ENCODE assay signal across 25 cellular contexts in genomic region chr2:113178069-113178468, GRCh38. TPM values are rescaled to one million over a fixed set of nuclear protein-coding genes. Genes with fewer than 3 reads are reported as not detected.
DNase-seq lines count a peak whose midpoint lies in the region; ATAC-seq and TF ChIP-seq lines count a peak whose summit lies in the region.
"Had no signal": no experiment of that assay in that cellular context is flagged by ENCODE, and none has a peak within 500 bp of the region (broad histone marks: within the 10 kb centered on the region; RNA-seq: fewer than 3 reads in every experiment).

No MANE protein-coding gene starts in this region.

- POLR2A ChIA-PET in CD4-positive, alpha-beta T cell (lab: Charles Lee), result no interaction called here

- CTCF ChIA-PET in CD4-positive, alpha-beta T cell (lab: Charles Lee), result no interaction called here

- intact Hi-C loops in CD4-positive, alpha-beta T cell (cut with DNase I, micrococcal nuclease), result loop anchor here in 1 of 2 experiments (2.0 kb wide), 1 partner anchor 17 kb away; no protein-coding TSS in a partner anchor
- intact Hi-C loops in activated T-helper 2 cell treated with anti-CD3 and anti-CD28 coated beads, Interferon-gamma antibody, Interleukin-2, Interleukin-4, amounts not matched to agents 10 μg/mL and 5 μg/mL and 100 μg/mL, durations not matched to agents 14 hours and 24 hours and 36 hours (cut with micrococcal nuclease), result loop anchor here (10.0 kb wide), 1 partner anchor 193 kb away; no protein-coding TSS in a partner anchor
- intact Hi-C loops in natural killer cell (cut with micrococcal nuclease), result loop anchor here (5.0 to 10.0 kb wide), 2 partner anchors 546 to 717 kb away; partner anchors contain the start of gene ACTR3

- H3K27ac ChIP-seq in CD4-positive, alpha-beta T cell (ENCODE audit: low read depth, low read length), result peak overlapping the region; percentile 47
- H3K27ac ChIP-seq: heart right ventricle, prostate gland had no signal

- no peaks in the 10 kb centered on the region for H3K27me3 Mint-ChIP-seq in T-helper 2 cell treated with Interferon-gamma antibody and Interleukin-4, amounts not matched to agents 5 μg/mL and 100 μg/mL, for 36 hours (ENCODE audit: low read depth)
- peaks cover 5% of the 10 kb centered on the region for H3K27me3 Mint-ChIP-seq in CD4-positive, alpha-beta T cell
- H3K27me3 Mint-ChIP-seq in activated T-helper 2 cell treated with anti-CD3 and anti-CD28 coated beads, Interferon-gamma antibody, Interleukin-2, Interleukin-4, amounts not matched to agents 10 μg/mL and 5 μg/mL and 100 μg/mL, durations not matched to agents 14 hours and 24 hours and 36 hours (ENCODE audit: low read depth), result no peaks in the 10 kb centered on the region
- no peaks in the 10 kb centered on the region for H3K27me3 Mint-ChIP-seq in natural killer cell (ENCODE audit: low read depth in 2 of 2)

- no peaks in the 10 kb centered on the region for H3K27me3 ChIP-seq in CD4-positive, alpha-beta T cell (ENCODE audit: control insufficient read depth, insufficient read depth, low read length)
- H3K27me3 ChIP-seq: BE2C had no signal

- no peak for ATAC-seq in CD4-positive, alpha-beta T cell (ENCODE audit: poor library complexity)
- ATAC-seq in natural killer cell, result no peak
- ATAC-seq: heart right ventricle had no signal

- H3K27ac Mint-ChIP-seq in T-helper 2 cell treated with Interferon-gamma antibody and Interleukin-4, amounts not matched to agents 5 μg/mL and 100 μg/mL, for 36 hours, result peak overlapping the region; percentile 34
- H3K27ac Mint-ChIP-seq in CD4-positive, alpha-beta T cell, result peak overlapping the region; percentile 93
- H3K27ac Mint-ChIP-seq in activated T-helper 2 cell treated with anti-CD3 and anti-CD28 coated beads, Interferon-gamma antibody, Interleukin-2, Interleukin-4, amounts not matched to agents 10 μg/mL and 5 μg/mL and 100 μg/mL, durations not matched to agents 14 hours and 24 hours and 36 hours, result peak overlapping the region; percentile 85
- H3K27ac Mint-ChIP-seq in natural killer cell, result peak overlapping the region; percentile 85 to 91
- H3K27ac Mint-ChIP-seq: HFFc6, nephron had no signal

- peaks cover 74% of the 10 kb centered on the region for H3K4me1 Mint-ChIP-seq in T-helper 2 cell treated with Interferon-gamma antibody and Interleukin-4, amounts not matched to agents 5 μg/mL and 100 μg/mL, for 36 hours (ENCODE audit: low read depth)
- peaks cover 81% of the 10 kb centered on the region for H3K4me1 Mint-ChIP-seq in CD4-positive, alpha-beta T cell (ENCODE audit: low read depth)
- peaks cover 70% of the 10 kb centered on the region for H3K4me1 Mint-ChIP-seq in activated T-helper 2 cell treated with anti-CD3 and anti-CD28 coated beads, Interferon-gamma antibody, Interleukin-2, Interleukin-4, amounts not matched to agents 10 μg/mL and 5 μg/mL and 100 μg/mL, durations not matched to agents 14 hours and 24 hours and 36 hours (ENCODE audit: low read depth)
- peaks cover 77 to 90% of the 10 kb centered on the region in 2 donors for H3K4me1 Mint-ChIP-seq in natural killer cell

- no peak for TF ChIP-seq CTCF in CD4-positive, alpha-beta T cell (IDR thresholded peaks at IDR 0.05)
- no peak for TF ChIP-seq CTCF in natural killer cell (IDR thresholded peaks at IDR 0.05)

- DNase-seq in T-helper 2 cell treated with Interferon-gamma antibody and Interleukin-4, amounts not matched to agents 5 μg/mL and 100 μg/mL, for 36 hours (ENCODE audit: low spot score), result no peak
- no peak for DNase-seq in T-helper 2 cell
- DNase-seq in CD4-positive, alpha-beta T cell, result no peak
- DNase-seq in activated T-helper 2 cell treated with anti-CD3 and anti-CD28 coated beads, Interferon-gamma antibody, Interleukin-2, Interleukin-4, amounts not matched to agents 10 μg/mL and 5 μg/mL and 100 μg/mL, durations not matched to agents 14 hours and 24 hours and 36 hours (ENCODE audit: low spot score), result no peak
- DNase-seq in natural killer cell, result no peak
- no peak for DNase-seq in NOMO-1 treated with dmso at 0.1 percent for 144 hours (lab: John Stamatoyannopoulos, UW; ENCODE audit: unreplicated experiment)
- DNase-seq in NCI-H1105 treated with DMSO at 0.1 percent for 48 hours (lab: John Stamatoyannopoulos, UW), result no peak
- no peak for DNase-seq in middle frontal gyrus (ENCODE audit: extremely low spot score, low spot score)
- DNase-seq: 8988T; activated CD4-positive, CD25-positive, alpha-beta regulatory T cell; BE2C; DMS 273 treated with DMSO at 0.1 percent for 48 hours; GDM1; heart right ventricle; HFFc6; KG1; NCI-H2081 treated with DMSO at 0.1 percent for 48 hours; NCI-H524; SHP77; small intestine; stimulated activated CD4-positive, alpha-beta T cell treated with anti-CD3 and anti-CD28 coated beads, Interleukin-4, amount 100 ng/mL, for 24 hours had no signal

- peak overlapping the region; percentile 89 for H3K4me3 Mint-ChIP-seq in T-helper 2 cell treated with Interferon-gamma antibody and Interleukin-4, amounts not matched to agents 5 μg/mL and 100 μg/mL, for 36 hours
- peak overlapping the region; percentile 66 for H3K4me3 Mint-ChIP-seq in CD4-positive, alpha-beta T cell
- H3K4me3 Mint-ChIP-seq in activated T-helper 2 cell treated with anti-CD3 and anti-CD28 coated beads, Interferon-gamma antibody, Interleukin-2, Interleukin-4, amounts not matched to agents 10 μg/mL and 5 μg/mL and 100 μg/mL, durations not matched to agents 14 hours and 24 hours and 36 hours (ENCODE audit: low read depth), result peak overlapping the region; percentile 72
- peak overlapping the region; percentile 82 for H3K4me3 Mint-ChIP-seq in natural killer cell
- H3K4me3 Mint-ChIP-seq: HFFc6, nephron had no signal

- peaks cover 80% of the 10 kb centered on the region for H3K36me3 Mint-ChIP-seq in T-helper 2 cell treated with Interferon-gamma antibody and Interleukin-4, amounts not matched to agents 5 μg/mL and 100 μg/mL, for 36 hours (ENCODE audit: low read depth)
- H3K36me3 Mint-ChIP-seq in CD4-positive, alpha-beta T cell (ENCODE audit: low read depth), result peaks cover 80% of the 10 kb centered on the region
- peaks cover 89% of the 10 kb centered on the region for H3K36me3 Mint-ChIP-seq in activated T-helper 2 cell treated with anti-CD3 and anti-CD28 coated beads, Interferon-gamma antibody, Interleukin-2, Interleukin-4, amounts not matched to agents 10 μg/mL and 5 μg/mL and 100 μg/mL, durations not matched to agents 14 hours and 24 hours and 36 hours (ENCODE audit: low read depth)
- H3K36me3 Mint-ChIP-seq in natural killer cell, result no peaks in the 10 kb centered on the region

- H3K9me3 ChIP-seq in CD4-positive, alpha-beta T cell (ENCODE audit: control insufficient read depth, low read length), result no peaks in the 10 kb centered on the region
- H3K9me3 ChIP-seq: BE2C, heart right ventricle, prostate gland had no signal

- no peaks in the 10 kb centered on the region for H3K9me3 Mint-ChIP-seq in T-helper 2 cell treated with Interferon-gamma antibody and Interleukin-4, amounts not matched to agents 5 μg/mL and 100 μg/mL, for 36 hours
- H3K9me3 Mint-ChIP-seq in CD4-positive, alpha-beta T cell, result no peaks in the 10 kb centered on the region
- H3K9me3 Mint-ChIP-seq in activated T-helper 2 cell treated with anti-CD3 and anti-CD28 coated beads, Interferon-gamma antibody, Interleukin-2, Interleukin-4, amounts not matched to agents 10 μg/mL and 5 μg/mL and 100 μg/mL, durations not matched to agents 14 hours and 24 hours and 36 hours, result no peaks in the 10 kb centered on the region
- peaks cover 0 to 2% of the 10 kb centered on the region in 2 donors for H3K9me3 Mint-ChIP-seq in natural killer cell
- H3K9me3 Mint-ChIP-seq: HFFc6, nephron had no signal

RNA-seq across cellular contexts. Expression of gene PSD4, which starts 4.3 kb away (rescaled TPM):
- 100 to 1,000 TPM in 1 of 2 experiments, 10 to 100 TPM in 1; 96.5 to 101 TPM for total RNA-seq in CD4-positive, alpha-beta T cell
- 313 and 319 TPM in 2 replicates for total RNA-seq in activated T-helper 2 cell treated with anti-CD3 and anti-CD28 coated beads, Interferon-gamma antibody, Interleukin-2, Interleukin-4, amounts not matched to agents 10 μg/mL and 5 μg/mL and 100 μg/mL, durations not matched to agents 14 hours and 24 hours and 36 hours
- total RNA-seq in natural killer cell, result 100 to 1,000 TPM; 280 to 347 (median 340) TPM

RNA-seq across cellular contexts. Expression of gene IL1RN, which starts 50.7 kb away (rescaled TPM):
- total RNA-seq in CD4-positive, alpha-beta T cell, result under 1 TPM; 0.31 to 0.58 TPM
- 13.2 and 15.9 TPM in 2 replicates for total RNA-seq in activated T-helper 2 cell treated with anti-CD3 and anti-CD28 coated beads, Interferon-gamma antibody, Interleukin-2, Interleukin-4, amounts not matched to agents 10 μg/mL and 5 μg/mL and 100 μg/mL, durations not matched to agents 14 hours and 24 hours and 36 hours
- 10 to 100 TPM in 1 of 3 donors, under 1 TPM in 2; 0.52 to 36.6 (median 0.91) TPM for total RNA-seq in natural killer cell
- total RNA-seq: HFFc6, lung microvascular endothelial cell, temporal lobe had no signal

Comparison
In these comparisons a context has a peak if more than half of its experiments do, and no peak if none do; other contexts are left out.
1. H3K27ac Mint-ChIP-seq: peak in every context shown above with its lines; median percentile 93 in CD4-positive, alpha-beta T cell; 88 in natural killer cell; 85 in activated T-helper 2 cell treated with anti-CD3 and anti-CD28 coated beads, Interferon-gamma antibody, Interleukin-2, Interleukin-4, amounts not matched to agents 10 μg/mL and 5 μg/mL and 100 μg/mL, durations not matched to agents 14 hours and 24 hours and 36 hours; 34 in T-helper 2 cell treated with Interferon-gamma antibody and Interleukin-4, amounts not matched to agents 5 μg/mL and 100 μg/mL, for 36 hours.